21 cellular contexts compared by ENCODE assay signal in the genomic region with DNA sequence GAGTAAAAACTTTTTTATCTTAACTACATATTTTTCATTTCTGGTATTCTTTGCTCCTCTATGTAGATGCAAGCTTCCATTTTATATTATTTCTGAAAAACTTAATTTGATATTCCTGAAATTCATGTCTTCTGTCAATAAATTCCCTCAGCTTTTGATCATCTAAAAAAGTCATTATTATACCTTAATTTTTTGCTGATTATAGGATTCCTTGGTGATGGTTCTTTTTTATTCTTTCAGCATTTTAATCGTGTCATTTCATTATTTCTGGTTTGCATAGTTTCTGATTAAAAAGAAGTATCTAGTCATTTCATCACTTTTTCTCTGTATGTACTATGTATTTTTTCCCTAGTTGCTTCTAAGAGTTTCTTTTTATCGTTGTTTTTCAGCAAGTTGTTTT.
"Had no signal": no experiment of that assay in that cellular context is flagged by ENCODE, and none has a peak within 500 bp of the region (broad histone marks: within the 10 kb centered on the region; RNA-seq: fewer than 3 reads in every experiment).

No MANE protein-coding gene starts in this region.

- DNase-seq: hypothalamus; immature natural killer cell; islet precursor cell; left ventricle myocardium inferior; mesendoderm; naive B cell; natural killer cell; nephron progenitor cell; occipital lobe; stimulated activated CD4-positive, alpha-beta T cell treated with anti-CD3 and anti-CD28 coated beads, Interleukin-12 subunit alpha, Interleukin-12 subunit beta, amount 100 ng/mL, for 4 hours; stimulated activated CD4-positive, alpha-beta T cell treated with anti-CD3 and anti-CD28 coated beads, Interleukin-15, amount 100 ng/mL, for 24 hours; stimulated activated CD4-positive, alpha-beta T cell treated with anti-CD3 and anti-CD28 coated beads, Interleukin-2, amount 100 ng/mL, for 24 hours; stimulated activated CD4-positive, alpha-beta T cell treated with anti-CD3 and anti-CD28 coated beads, Interleukin-4, amount 100 ng/mL, for 1 hour; stimulated activated naive B cell treated with anti-CD40 and anti-IgM and Interleukin-4, amounts not matched to agents 10 μg/mL and 1 μg/mL and 100 μg/mL, for 72 hours; stimulated activated naive CD8-positive, alpha-beta T cell treated with anti-CD3 and anti-CD28 coated beads, Interleukin-15, Interleukin-2, amounts not matched to agents 100 U/mL and 50 U/mL, for 24 hours; stomach; testis; thyroid gland; transverse colon; upper lobe of left lung had no signal

- ATAC-seq: natural killer cell; sciatic nerve; stimulated activated naive B cell treated with anti-CD40 and anti-IgM and Interleukin-4, amounts not matched to agents 10 μg/mL and 1 μg/mL and 100 μg/mL, for 72 hours; stimulated activated naive CD8-positive, alpha-beta T cell treated with anti-CD3 and anti-CD28 coated beads, Interleukin-15, Interleukin-2, amounts not matched to agents 100 U/mL and 50 U/mL, for 24 hours had no signal
